In the genomic region with DNA sequence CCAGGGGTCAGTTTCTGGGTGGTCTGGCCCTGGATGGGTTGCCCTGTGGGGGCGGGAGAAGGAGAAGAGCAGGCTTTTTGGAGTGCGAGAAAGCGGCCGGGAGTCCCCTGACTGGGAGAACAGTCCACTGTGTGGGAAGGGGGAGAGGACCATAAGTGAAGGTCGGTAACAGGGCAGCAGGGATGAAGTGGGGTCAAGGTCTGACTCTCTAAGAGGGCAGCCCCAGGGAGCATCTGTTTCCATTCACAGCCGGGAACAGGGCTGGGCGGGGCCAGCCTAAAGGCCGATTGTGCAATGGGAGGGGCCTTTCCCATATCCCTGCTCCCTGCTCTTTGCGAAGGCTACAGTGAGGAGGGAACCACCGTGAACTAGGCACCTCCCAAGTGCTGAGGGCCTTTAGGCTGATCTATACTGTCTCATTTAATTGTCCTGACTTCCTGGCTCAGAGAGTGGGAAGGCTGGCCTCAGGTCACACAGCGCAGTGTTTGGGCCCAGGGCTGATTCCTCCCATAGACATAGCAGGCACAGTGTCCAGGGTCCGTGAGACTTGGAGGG, we compare ENCODE assay signal across 15 cellular contexts. TPM values are rescaled to one million over a fixed set of nuclear protein-coding genes. Genes with fewer than 3 reads are reported as not detected.
DNase-seq lines count a peak whose midpoint lies in the region; ATAC-seq, FAIRE-seq and TF ChIP-seq lines count a peak whose summit lies in the region.
"Had no signal": no experiment of that assay in that cellular context is flagged by ENCODE, and none has a peak within 500 bp of the region (broad histone marks: within the 10 kb centered on the region; RNA-seq: fewer than 3 reads in every experiment).

No MANE protein-coding gene starts in this region.

- TF ChIP-seq CTCF in GM23338 (conservative IDR thresholded peaks at IDR 0.05; ENCODE audit: low read depth in 2 of 2) (no peak), bronchial epithelial cell (IDR thresholded peaks at IDR 0.05; ENCODE audit: insufficient read depth, low read length, severe bottlenecking) (no peak), psoas muscle (IDR thresholded peaks at IDR 0.05) (no peak)

- peaks cover 21% of the 10 kb centered on the region for H3K4me1 Mint-ChIP-seq in GM23338
- peaks cover 0 to 1% (median 0%) of the 10 kb centered on the region in 4 donors for H3K4me1 Mint-ChIP-seq in CD4-positive, alpha-beta memory T cell

- CTCF ChIA-PET in CD4-positive, alpha-beta memory T cell (lab: Charles Lee; ENCODE audit: partially characterized antibody) = no interaction called here

- no peaks in the 10 kb centered on the region for H3F3A ChIP-seq in GM23338 (replicated peaks; ENCODE audit: low read depth)

- H3K36me3 Mint-ChIP-seq in GM23338 (ENCODE audit: low read depth) = no peaks in the 10 kb centered on the region
- H3K36me3 Mint-ChIP-seq in CD4-positive, alpha-beta memory T cell = no peaks in the 10 kb centered on the region

- peak overlapping the region; percentile 98 for H2AFZ ChIP-seq in GM23338

- H3K27ac ChIP-seq in GM23338 (ENCODE audit: low read depth) (no peak overlapping the region), psoas muscle (peak overlapping the region; percentile 21)
- H3K27ac ChIP-seq in CD4-positive, alpha-beta memory T cell (ENCODE audit: low read depth, low read length) = no peak overlapping the region

- H4K20me1 ChIP-seq in GM23338 (replicated peaks; ENCODE audit: insufficient read depth) = no peaks in the 10 kb centered on the region

- DNase-seq in GM23338 (ENCODE audit: low spot score) (peak; percentile 72), bronchial epithelial cell (ENCODE audit: low read depth) (peak; percentile 7), psoas muscle (peak; percentile 54 to 76), activated T-cell treated with anti-CD3 and anti-CD28 coated beads for 4 hours (no peak)
- no peak for DNase-seq in CD4-positive, alpha-beta memory T cell
- DNase-seq: NCI-H226; stimulated activated CD4-positive, alpha-beta T cell treated with anti-CD3 and anti-CD28 coated beads, Interleukin-4, amount 100 ng/mL, for 1 hour had no signal

- H3K27me3 ChIP-seq in GM23338 (ENCODE audit: insufficient read depth) (no peaks in the 10 kb centered on the region), bronchial epithelial cell (ENCODE audit: control insufficient read depth, insufficient read depth, low read length) (peaks cover 4% of the 10 kb centered on the region), iPS-15b (ENCODE audit: control insufficient read depth, insufficient read depth, low read length) (no peaks in the 10 kb centered on the region), psoas muscle (ENCODE audit: insufficient read depth in 3 of 3, low read length in 2 of 3) (peaks cover 0 to 17% (median 3%) of the 10 kb centered on the region in 3 donors)
- H3K27me3 ChIP-seq in CD4-positive, alpha-beta memory T cell (ENCODE audit: insufficient read depth, low read length) = no peaks in the 10 kb centered on the region

- H3K4me2 ChIP-seq in GM23338 = peak overlapping the region; percentile 78

- no peaks in the 10 kb centered on the region for H3K9me3 Mint-ChIP-seq in GM23338
- H3K9me3 Mint-ChIP-seq in CD4-positive, alpha-beta memory T cell = no peaks in the 10 kb centered on the region
- H3K9me3 Mint-ChIP-seq: activated T-helper 17 cell treated with anti-CD3 and anti-CD28 coated beads, Interleukin-2, amount 50 U/mL, for 72 hours; T-helper 2 cell treated with Interferon-gamma antibody and Interleukin-4, amounts not matched to agents 5 μg/mL and 100 μg/mL, for 36 hours had no signal

- no peaks in the 10 kb centered on the region for H3K9me2 ChIP-seq in GM23338 (ENCODE audit: insufficient read depth)

- H3K4me3 ChIP-seq in GM23338 = peak overlapping the region; percentile 38; the same call in 1 of the 2 replicates
- H3K4me3 ChIP-seq in bronchial epithelial cell (ENCODE audit: low read depth, low read length) = no peak overlapping the region
- H3K4me3 ChIP-seq in iPS-15b (ENCODE audit: low read depth, low read length) = peak overlapping the region; percentile 22
- H3K4me3 ChIP-seq in psoas muscle = no peak overlapping the region
- no peak overlapping the region for H3K4me3 ChIP-seq in CD4-positive, alpha-beta memory T cell (ENCODE audit: low read length in 2 of 2)

- intact Hi-C loops in psoas muscle (cut with DNase I) = no loop called here
- intact Hi-C loops in CD4-positive, alpha-beta memory T cell (cut with micrococcal nuclease) = no loop called here

- H3K4me1 ChIP-seq in GM23338 (ENCODE audit: insufficient read depth) (peaks cover 16% of the 10 kb centered on the region), iPS-15b (ENCODE audit: control insufficient read depth, insufficient read depth, low read length) (peaks cover 18% of the 10 kb centered on the region), psoas muscle (no peaks in the 10 kb centered on the region)
- no peaks in the 10 kb centered on the region for H3K4me1 ChIP-seq in CD4-positive, alpha-beta memory T cell (ENCODE audit: insufficient read depth, low read length)

- H3K79me2 ChIP-seq in GM23338 (replicated peaks; ENCODE audit: insufficient read depth) = no peaks in the 10 kb centered on the region

- 39 to 47% (median 42%) methylated on average over 10 to 12 of the region's 12 CpGs for WGBS in psoas muscle, 3 donors

- FAIRE-seq in bronchial epithelial cell (lab: Jason Lieb, UNC) = no peak

- peak overlapping the region; percentile 41 for H3K4me3 Mint-ChIP-seq in GM23338
- H3K4me3 Mint-ChIP-seq in CD4-positive, alpha-beta memory T cell = no peak overlapping the region
- H3K4me3 Mint-ChIP-seq: activated T-helper 17 cell treated with anti-CD3 and anti-CD28 coated beads, Interleukin-2, amount 50 U/mL, for 72 hours; T-helper 2 cell treated with Interferon-gamma antibody and Interleukin-4, amounts not matched to agents 5 μg/mL and 100 μg/mL, for 36 hours had no signal

- H3K27me3 Mint-ChIP-seq in GM23338 (ENCODE audit: insufficient read depth, low read depth, poor library complexity) = peaks cover 12% of the 10 kb centered on the region
- H3K27me3 Mint-ChIP-seq in CD4-positive, alpha-beta memory T cell = peaks cover 18 to 31% of the 10 kb centered on the region in 2 donors

- peak overlapping the region; percentile 17; the same call in 1 of the 2 replicates for H3K27ac Mint-ChIP-seq in GM23338
- no peak overlapping the region for H3K27ac Mint-ChIP-seq in CD4-positive, alpha-beta memory T cell
- H3K27ac Mint-ChIP-seq: T-helper 2 cell treated with Interferon-gamma antibody and Interleukin-4, amounts not matched to agents 5 μg/mL and 100 μg/mL, for 36 hours had no signal

- H3K9me3 ChIP-seq in iPS-15b (ENCODE audit: control insufficient read depth, insufficient read depth, low read length) = no peaks in the 10 kb centered on the region
- H3K9me3 ChIP-seq in psoas muscle = no peaks in the 10 kb centered on the region
- no peaks in the 10 kb centered on the region for H3K9me3 ChIP-seq in CD4-positive, alpha-beta memory T cell (ENCODE audit: control insufficient read depth in 1 of 2, low read length in 2 of 2)

- H3K9ac ChIP-seq in iPS-15b (ENCODE audit: low read depth, low read length) = peak overlapping the region; percentile 47

- H3K36me3 ChIP-seq in GM23338 (ENCODE audit: insufficient read depth) (no peaks in the 10 kb centered on the region), bronchial epithelial cell (ENCODE audit: control insufficient read depth, insufficient read depth, low read length) (no peaks in the 10 kb centered on the region), iPS-15b (ENCODE audit: control insufficient read depth, insufficient read depth, low read length) (no peaks in the 10 kb centered on the region), psoas muscle (ENCODE audit: insufficient read depth in 1 of 2, low read depth in 1 of 2) (no peaks in the 10 kb centered on the region)
- no peaks in the 10 kb centered on the region for H3K36me3 ChIP-seq in CD4-positive, alpha-beta memory T cell (ENCODE audit: insufficient read depth, low read length)

- ATAC-seq in GM23338 (peak; percentile 92), psoas muscle (peak in 3 of 4 donors; percentile 38 to 70 (median 58)), HG03280 (IDR thresholded peaks at IDR 0.05; ENCODE audit: unreplicated experiment) (no peak), HG02623 (IDR thresholded peaks at IDR 0.05; ENCODE audit: unreplicated experiment) (no peak)
- ATAC-seq: activated T-helper 17 cell treated with anti-CD3 and anti-CD28 coated beads, Interleukin-2, amount 50 U/mL, for 72 hours had no signal

- POLR2A ChIA-PET in CD4-positive, alpha-beta memory T cell (lab: Charles Lee; ENCODE audit: partially characterized antibody) = no interaction called here

TF ChIP-seq in GM23338, 12 proteins besides CTCF, POLR2A, EP300 and RAD21 (continues in another document):
- TF ChIP-seq NANOG (IDR thresholded peaks at IDR 0.05; ENCODE audit: borderline replicate concordance) (no peak), JUNB (IDR thresholded peaks at IDR 0.05; ENCODE audit: unreplicated experiment) (no peak), ZNF331 (CRISPR knock-in tag; IDR thresholded peaks at IDR 0.05; ENCODE audit: low read depth) (no peak), STAT1 (IDR thresholded peaks at IDR 0.05; ENCODE audit: unreplicated experiment) (no peak)

RNA-seq across cellular contexts. Expression of a gene that starts 10.4 kb away (rescaled TPM):
- total RNA-seq in GM23338 (2014; rRNA removed; shearing (Covaris generic)) = 0.43 and 0.76 TPM in 2 replicates
- 0.70 and 0.95 TPM in 2 replicates for polyA plus RNA-seq in GM23338 (2016; fragmentation: Nextera tagmentation; extraction: Ambion mirVana)
- not detected in 2 replicates for total RNA-seq in bronchial epithelial cell
- total RNA-seq in psoas muscle = under 1 TPM in 3 of 4 donors, not detected in 1; 0.32 to 0.76 (median 0.40) TPM
- 1 to 10 TPM in 1 of 3 donors, under 1 TPM in 2; 0.55 to 1.2 (median 0.90) TPM for polyA plus RNA-seq in psoas muscle
- total RNA-seq in CD4-positive, alpha-beta memory T cell = not detected
- not detected for polyA plus RNA-seq in CD4-positive, alpha-beta memory T cell

RNA-seq across cellular contexts. Expression of a gene that starts 44.4 kb away (rescaled TPM):
- 0.07 TPM in 1 of 2 replicates, not detected in the other for total RNA-seq in GM23338 (2014; rRNA removed; shearing (Covaris generic))
- polyA plus RNA-seq in GM23338 (2016; fragmentation: Nextera tagmentation; extraction: Ambion mirVana) (not detected in 2 replicates), psoas muscle (under 1 TPM in 1 of 3 donors, not detected in 2; 0.04 TPM)
- total RNA-seq in bronchial epithelial cell (not detected in 2 replicates), psoas muscle (under 1 TPM in 1 of 4 donors, not detected in 3; 0.10 TPM)
- not detected for total RNA-seq in CD4-positive, alpha-beta memory T cell
- not detected for polyA plus RNA-seq in CD4-positive, alpha-beta memory T cell
- total RNA-seq: activated T-helper 17 cell treated with anti-CD3 and anti-CD28 coated beads, Interleukin-2, amount 50 U/mL, for 72 hours; HT1080; mononuclear cell had no signal
- polyA plus RNA-seq: thymus had no signal

Comparison
In these comparisons a context has a peak if more than half of its experiments do, and no peak if none do; other contexts are left out.
1. ATAC-seq: peak in GM23338 (single experiment) and psoas muscle (3 of 4); none in HG03280 (single experiment) and HG02623 (single experiment).
2. DNase-seq: peak in GM23338 (single experiment), bronchial epithelial cell (single experiment) and psoas muscle (2 of 2); none in activated T-cell treated with anti-CD3 and anti-CD28 coated beads for 4 hours (single experiment) and CD4-positive, alpha-beta memory T cell (0 of 5).
3. H3K4me3 ChIP-seq: peak in GM23338 (single experiment) and iPS-15b (single experiment); none in bronchial epithelial cell (single experiment), psoas muscle (single experiment) and CD4-positive, alpha-beta memory T cell (0 of 2).